In the genomic region with DNA sequence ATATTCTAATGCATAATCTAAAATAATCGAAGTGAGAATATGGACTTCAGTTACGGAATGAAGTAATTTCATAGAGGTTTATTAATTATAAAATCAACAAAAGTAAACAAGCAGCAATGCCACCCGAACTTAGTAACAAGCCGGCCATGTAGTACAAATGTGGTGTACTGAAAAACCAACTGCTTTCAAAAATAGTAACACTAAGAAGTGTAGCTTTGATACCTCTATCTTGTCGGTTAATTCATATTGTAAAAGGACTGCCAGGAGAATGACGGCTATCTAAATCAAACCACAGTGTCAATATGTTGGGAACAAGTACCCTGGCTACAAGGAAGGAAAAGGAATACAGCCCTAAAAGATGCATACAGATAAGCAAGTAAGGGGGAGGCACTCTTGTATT, we compare ENCODE assay signal across 25 cellular contexts. TPM values are rescaled to one million over a fixed set of nuclear protein-coding genes. Genes with fewer than 3 reads are reported as not detected.
A peak's percentile ranks its signal among the peaks of the same experiment; 100 is the strongest.
DNase-seq lines count a peak whose midpoint lies in the region; ATAC-seq, FAIRE-seq and TF ChIP-seq lines count a peak whose summit lies in the region.
"Had no signal": no experiment of that assay in that cellular context is flagged by ENCODE, and none has a peak within 500 bp of the region (broad histone marks: within the 10 kb centered on the region; RNA-seq: fewer than 3 reads in every experiment).

No MANE protein-coding gene starts in this region.

- no peaks in the 10 kb centered on the region for H3K4me1 ChIP-seq in right cardiac atrium (ENCODE audit: control insufficient read depth, insufficient read depth, low read length)
- H3K4me1 ChIP-seq in testis = no peaks in the 10 kb centered on the region

- TF ChIP-seq POLR2A in testis (IDR thresholded peaks at IDR 0.05) = no peak
- no peak for TF ChIP-seq POLR2A in H54 (IDR thresholded peaks at IDR 0.05; ENCODE audit: low read depth, low read length)

- no peak overlapping the region for H3K4me3 Mint-ChIP-seq in natural killer cell
- H3K4me3 Mint-ChIP-seq in natural killer cell treated with Interleukin-12 subunit alpha and Interleukin-12 subunit beta and Interleukin-15 and Interleukin-18, amount 100 ng/mL, for 72 hours = no peak overlapping the region
- no peak overlapping the region for H3K4me3 Mint-ChIP-seq in activated CD8-positive, alpha-beta T cell treated with anti-CD3 and anti-CD28 coated beads, Interleukin-2, amount 10 ng/mL, durations not matched to agents 7 days and 5 days
- H3K4me3 Mint-ChIP-seq: CD8-positive, alpha-beta memory T cell had no signal

- POLR2A ChIA-PET in activated CD8-positive, alpha-beta T cell treated with anti-CD3 and anti-CD28 coated beads, Interleukin-2, amount 10 ng/mL, durations not matched to agents 7 days and 5 days (lab: Charles Lee) = no interaction called here

- CTCF ChIA-PET in activated CD8-positive, alpha-beta T cell treated with anti-CD3 and anti-CD28 coated beads, Interleukin-2, amount 10 ng/mL, durations not matched to agents 7 days and 5 days (lab: Charles Lee) = no interaction called here

- peaks cover 0 to 5% of the 10 kb centered on the region in 2 donors for H3K4me1 Mint-ChIP-seq in natural killer cell
- peaks cover 0 to 5% of the 10 kb centered on the region in 2 donors for H3K4me1 Mint-ChIP-seq in natural killer cell treated with Interleukin-12 subunit alpha and Interleukin-12 subunit beta and Interleukin-15 and Interleukin-18, amount 100 ng/mL, for 72 hours (ENCODE audit: low read depth in 2 of 2)
- H3K4me1 Mint-ChIP-seq in activated CD8-positive, alpha-beta T cell treated with anti-CD3 and anti-CD28 coated beads, Interleukin-2, amount 10 ng/mL, durations not matched to agents 7 days and 5 days (ENCODE audit: low read depth) = no peaks in the 10 kb centered on the region

- no peak for FAIRE-seq in H54 (lab: Jason Lieb, UNC)
- FAIRE-seq: GM12878, GM19239, HepG2, RCC 7860 had no signal

- no peaks in the 10 kb centered on the region for H3K27me3 Mint-ChIP-seq in natural killer cell (ENCODE audit: low read depth in 2 of 2)
- no peaks in the 10 kb centered on the region for H3K27me3 Mint-ChIP-seq in natural killer cell treated with Interleukin-12 subunit alpha and Interleukin-12 subunit beta and Interleukin-15 and Interleukin-18, amount 100 ng/mL, for 72 hours
- H3K27me3 Mint-ChIP-seq in activated CD8-positive, alpha-beta T cell treated with anti-CD3 and anti-CD28 coated beads, Interleukin-2, amount 10 ng/mL, durations not matched to agents 7 days and 5 days (ENCODE audit: low read depth) = no peaks in the 10 kb centered on the region
- H3K27me3 Mint-ChIP-seq: CD8-positive, alpha-beta memory T cell had no signal

- no peaks in the 10 kb centered on the region for H3K36me3 ChIP-seq in testis (ENCODE audit: low read depth, missing control alignments)

- H3K27ac ChIP-seq in right cardiac atrium (ENCODE audit: low read length) = no peak overlapping the region
- peak overlapping the region; percentile 56 to 65 for H3K27ac ChIP-seq in testis
- H3K27ac ChIP-seq: KMS-11 had no signal

- WGBS in right cardiac atrium = 71% methylated on average over 6 of the region's 6 CpGs
- 73 to 83% methylated on average over 6 of the region's 6 CpGs for WGBS in testis, 2 donors

- no peaks in the 10 kb centered on the region for H3K9me3 ChIP-seq in right cardiac atrium (ENCODE audit: control insufficient read depth, low read length)
- H3K9me3 ChIP-seq in testis = no peaks in the 10 kb centered on the region

- intact Hi-C loops in natural killer cell (cut with micrococcal nuclease) (no loop called here), right cardiac atrium (cut with DNase I) (no loop called here), testis (cut with DNase I; ENCODE audit: low total_unique reads) (no loop called here)

- no peaks in the 10 kb centered on the region for H3K9me3 Mint-ChIP-seq in natural killer cell
- no peaks in the 10 kb centered on the region for H3K9me3 Mint-ChIP-seq in natural killer cell treated with Interleukin-12 subunit alpha and Interleukin-12 subunit beta and Interleukin-15 and Interleukin-18, amount 100 ng/mL, for 72 hours
- H3K9me3 Mint-ChIP-seq in activated CD8-positive, alpha-beta T cell treated with anti-CD3 and anti-CD28 coated beads, Interleukin-2, amount 10 ng/mL, durations not matched to agents 7 days and 5 days (ENCODE audit: insufficient read depth) = no peaks in the 10 kb centered on the region
- H3K9me3 Mint-ChIP-seq: CD8-positive, alpha-beta memory T cell had no signal

- H3K4me3 ChIP-seq in right cardiac atrium (ENCODE audit: low read length) (no peak overlapping the region), testis (no peak overlapping the region)
- H3K4me3 ChIP-seq: GM12878 had no signal

- DNase-seq in natural killer cell (no peak), right cardiac atrium (no peak), testis (no peak), SIG-M5 (lab: John Stamatoyannopoulos, UW) (no peak), H54 (ENCODE audit: insufficient read length, low spot score) (no peak)
- no peak for DNase-seq in natural killer cell treated with Interleukin-12 subunit alpha and Interleukin-12 subunit beta and Interleukin-15 and Interleukin-18, amount 100 ng/mL, for 72 hours (ENCODE audit: low spot score)
- no peak for DNase-seq in activated CD8-positive, alpha-beta T cell treated with anti-CD3 and anti-CD28 coated beads, Interleukin-2, amount 10 ng/mL, durations not matched to agents 7 days and 5 days
- DNase-seq: ACHN; C1 segment of cervical spinal cord; CD8-positive, alpha-beta memory T cell; DMS53; EL; GOT3; NCI-H1417; NCI-H187; NCI-H2107; NCI-H2227 treated with DMSO at 0.1 percent for 48 hours; NCI-H510A treated with DMSO at 0.1 percent for 48 hours; NCI-H774; SHP77 had no signal

- no peak for TF ChIP-seq CTCF in natural killer cell (IDR thresholded peaks at IDR 0.05)
- TF ChIP-seq CTCF in testis (IDR thresholded peaks at IDR 0.05) = no peak

- H3K36me3 Mint-ChIP-seq in natural killer cell = peaks cover 7% of the 10 kb centered on the region
- H3K36me3 Mint-ChIP-seq in natural killer cell treated with Interleukin-12 subunit alpha and Interleukin-12 subunit beta and Interleukin-15 and Interleukin-18, amount 100 ng/mL, for 72 hours = peaks cover 36% of the 10 kb centered on the region
- peaks cover 64% of the 10 kb centered on the region for H3K36me3 Mint-ChIP-seq in activated CD8-positive, alpha-beta T cell treated with anti-CD3 and anti-CD28 coated beads, Interleukin-2, amount 10 ng/mL, durations not matched to agents 7 days and 5 days (ENCODE audit: low read depth)

- no peak for ATAC-seq in natural killer cell
- no peak for ATAC-seq in natural killer cell treated with Interleukin-12 subunit alpha and Interleukin-12 subunit beta and Interleukin-15 and Interleukin-18, amount 100 ng/mL, for 72 hours
- ATAC-seq in activated CD8-positive, alpha-beta T cell treated with anti-CD3 and anti-CD28 coated beads, Interleukin-2, amount 10 ng/mL, durations not matched to agents 7 days and 5 days = no peak
- ATAC-seq in right cardiac atrium = peak; percentile 49 to 55
- ATAC-seq: GM12878, HepG2 had no signal

- H3K27me3 ChIP-seq in right cardiac atrium (ENCODE audit: control insufficient read depth, insufficient read depth) (no peaks in the 10 kb centered on the region), testis (no peaks in the 10 kb centered on the region)

- peak overlapping the region; percentile 12 to 33 for H3K27ac Mint-ChIP-seq in natural killer cell
- H3K27ac Mint-ChIP-seq in natural killer cell treated with Interleukin-12 subunit alpha and Interleukin-12 subunit beta and Interleukin-15 and Interleukin-18, amount 100 ng/mL, for 72 hours = no peak overlapping the region
- peak overlapping the region; percentile 29 for H3K27ac Mint-ChIP-seq in activated CD8-positive, alpha-beta T cell treated with anti-CD3 and anti-CD28 coated beads, Interleukin-2, amount 10 ng/mL, durations not matched to agents 7 days and 5 days

RNA-seq across cellular contexts. Expression of gene WDR33, which starts 48.5 kb away (rescaled TPM):
- total RNA-seq in natural killer cell = 10 to 100 TPM; 55.2 to 78.4 (median 55.3) TPM
- 10 to 100 TPM; 70.6 to 85.3 TPM for total RNA-seq in natural killer cell treated with Interleukin-12 subunit alpha and Interleukin-12 subunit beta and Interleukin-15 and Interleukin-18, amount 100 ng/mL, for 72 hours
- total RNA-seq in activated CD8-positive, alpha-beta T cell treated with anti-CD3 and anti-CD28 coated beads, Interleukin-2, amount 10 ng/mL, durations not matched to agents 7 days and 5 days = 10 to 100 TPM; 64.3 to 68.3 TPM
- total RNA-seq in right cardiac atrium = 10 to 100 TPM; 36.7 to 45.7 (median 41.4) TPM
- polyA plus RNA-seq in right cardiac atrium = 12.7 TPM
- 10 to 100 TPM; 62.1 to 65.8 TPM for total RNA-seq in testis
- 57.4 TPM for polyA plus RNA-seq in testis (ENCODE audit: insufficient read depth, low read depth, low replicate concordance)

Comparison
In these comparisons a context has a peak if more than half of its experiments do, and no peak if none do; other contexts are left out.
1. H3K27ac Mint-ChIP-seq: peak in natural killer cell (2 of 2) and activated CD8-positive, alpha-beta T cell treated with anti-CD3 and anti-CD28 coated beads, Interleukin-2, amount 10 ng/mL, durations not matched to agents 7 days and 5 days (single experiment); none in natural killer cell treated with Interleukin-12 subunit alpha and Interleukin-12 subunit beta and Interleukin-15 and Interleukin-18, amount 100 ng/mL, for 72 hours (0 of 2).
2. ATAC-seq: peak in right cardiac atrium (2 of 2); none in natural killer cell (0 of 3), natural killer cell treated with Interleukin-12 subunit alpha and Interleukin-12 subunit beta and Interleukin-15 and Interleukin-18, amount 100 ng/mL, for 72 hours (0 of 2) and activated CD8-positive, alpha-beta T cell treated with anti-CD3 and anti-CD28 coated beads, Interleukin-2, amount 10 ng/mL, durations not matched to agents 7 days and 5 days (single experiment).